Comparison of ENCODE assay signal across 10 cellular contexts in genomic region chr22:49372530-49373288, GRCh38.
A peak's percentile ranks its signal among the peaks of the same experiment; 100 is the strongest.
DNase-seq lines count a peak whose midpoint lies in the region; ATAC-seq and FAIRE-seq lines count a peak whose summit lies in the region.
"Had no signal": no experiment of that assay in that cellular context is flagged by ENCODE, and none has a peak within 500 bp of the region (broad histone marks: within the 10 kb centered on the region; RNA-seq: fewer than 3 reads in every experiment).

No MANE protein-coding gene starts in this region.

- ATAC-seq in left lobe of liver, result no peak
- ATAC-seq: naive thymus-derived CD4-positive, alpha-beta T cell had no signal

- peak; percentile 68 for FAIRE-seq in urothelium cell line (lab: Jason Lieb, UNC)

- peak; percentile 37 for DNase-seq in activated CD8-positive, alpha-beta memory T cell treated with anti-CD3 and anti-CD28 coated beads for 24 hours
- no peak for DNase-seq in activated CD8-positive, alpha-beta memory T cell treated with anti-CD3 and anti-CD28 coated beads, Interleukin-2, amount 50 U/mL, for 4 hours
- DNase-seq in SW480 (ENCODE audit: low spot score), result peak; percentile 90
- peak; percentile 28 for DNase-seq in left lobe of liver (ENCODE audit: low spot score)
- peak; percentile 92 for DNase-seq in urothelium cell line (ENCODE audit: low spot score)
- DNase-seq in 8988T, result no peak
- no peak for DNase-seq in stimulated activated CD4-positive, alpha-beta T cell treated with anti-CD3 and anti-CD28 coated beads, Interleukin-2, amount 100 ng/mL, for 48 hours
- DNase-seq in NCI-H748 (lab: John Stamatoyannopoulos, UW; ENCODE audit: unreplicated experiment), result no peak
- DNase-seq: activated gamma-delta T cell treated with Interleukin-2 at 50 U/mL for 16 hours; naive thymus-derived CD4-positive, alpha-beta T cell had no signal

Comparison
In these comparisons a context has a peak if more than half of its experiments do, and no peak if none do; other contexts are left out.
1. DNase-seq: peak in activated CD8-positive, alpha-beta memory T cell treated with anti-CD3 and anti-CD28 coated beads for 24 hours (single experiment), SW480 (single experiment), left lobe of liver (single experiment) and urothelium cell line (single experiment); none in activated CD8-positive, alpha-beta memory T cell treated with anti-CD3 and anti-CD28 coated beads, Interleukin-2, amount 50 U/mL, for 4 hours (single experiment), 8988T (single experiment), stimulated activated CD4-positive, alpha-beta T cell treated with anti-CD3 and anti-CD28 coated beads, Interleukin-2, amount 100 ng/mL, for 48 hours (0 of 2) and NCI-H748 (single experiment).